Comparison of ENCODE assay signal across 19 cellular contexts in genomic region chrX:132395059-132395458, GRCh38.
DNase-seq lines count a peak whose midpoint lies in the region; ATAC-seq and TF ChIP-seq lines count a peak whose summit lies in the region.
"Had no signal": no experiment of that assay in that cellular context is flagged by ENCODE, and none has a peak within 500 bp of the region (broad histone marks: within the 10 kb centered on the region; RNA-seq: fewer than 3 reads in every experiment).

No MANE protein-coding gene starts in this region.

- WGBS in right cardiac atrium = 86% methylated on average over 1 of the region's 1 CpG

- H3K27ac ChIP-seq in cardiac muscle cell (peak overlapping the region; percentile 38), right cardiac atrium (ENCODE audit: low read length) (no peak overlapping the region)
- H3K27ac ChIP-seq: GM23248 had no signal

- H3K9me3 ChIP-seq in cardiac muscle cell (ENCODE audit: low read depth) (no peaks in the 10 kb centered on the region), right cardiac atrium (ENCODE audit: control insufficient read depth, low read length) (no peaks in the 10 kb centered on the region)
- H3K9me3 ChIP-seq: BE2C, Caco-2, HAP-1 had no signal

- H3K27me3 ChIP-seq in cardiac muscle cell (no peaks in the 10 kb centered on the region), right cardiac atrium (ENCODE audit: control insufficient read depth, insufficient read depth) (no peaks in the 10 kb centered on the region)
- H3K27me3 ChIP-seq: BE2C had no signal

- TF ChIP-seq CTCF in cardiac muscle cell (IDR thresholded peaks at IDR 0.05; ENCODE audit: low read depth, low read length) = no peak
- no peak for TF ChIP-seq CTCF in fibroblast of villous mesenchyme (IDR thresholded peaks at IDR 0.05; ENCODE audit: insufficient read depth, low read depth, low read length)
- TF ChIP-seq CTCF in foreskin fibroblast (IDR thresholded peaks at IDR 0.05; ENCODE audit: low read depth, low read length) = no peak

- H3K4me3 ChIP-seq in cardiac muscle cell (no peak overlapping the region), right cardiac atrium (ENCODE audit: low read length) (no peak overlapping the region), fibroblast of villous mesenchyme (ENCODE audit: low read depth, low read length) (no peak overlapping the region), foreskin fibroblast (ENCODE audit: low read depth in 1 of 2, low read length in 2 of 2) (no peak overlapping the region)
- H3K4me3 ChIP-seq: GM23248, HAP-1 had no signal

- H3K36me3 ChIP-seq in cardiac muscle cell = no peaks in the 10 kb centered on the region
- H3K36me3 ChIP-seq: BE2C, HAP-1 had no signal

- H3K4me1 ChIP-seq in cardiac muscle cell (ENCODE audit: low read depth) (peaks cover 29% of the 10 kb centered on the region), right cardiac atrium (ENCODE audit: control insufficient read depth, insufficient read depth, low read length) (no peaks in the 10 kb centered on the region)
- H3K4me1 ChIP-seq: BE2C had no signal

- intact Hi-C loops in right cardiac atrium (cut with DNase I) = no loop called here
- intact Hi-C loops in head of caudate nucleus (cut with DNase I) = no loop called here

- no peak for ATAC-seq in right cardiac atrium
- ATAC-seq: HepG2 had no signal

- DNase-seq in cardiac muscle cell (ENCODE audit: low read depth in 1 of 2, low spot score in 1 of 2) (no peak), right cardiac atrium (no peak), fibroblast of villous mesenchyme (ENCODE audit: low read depth) (peak; percentile 60), left kidney (ENCODE audit: low read depth, low spot score) (peak; percentile 3), foreskin fibroblast (no peak), head of caudate nucleus (no peak)
- no peak for DNase-seq in NK-92 treated with Interleukin-12 subunit alpha and Interleukin-12 subunit beta, amount 100 ng/mL, for 24 hours (lab: John Stamatoyannopoulos, UW)
- DNase-seq: 8988T; BE2C; C1 segment of cervical spinal cord; Caco-2; CD4-positive, CD25-positive, alpha-beta regulatory T cell; CD8-positive, alpha-beta memory T cell; DMS153; DMS79; GDM1; GM23248 had no signal

Comparison
In these comparisons a context has a peak if more than half of its experiments do, and no peak if none do; other contexts are left out.
1. DNase-seq: peak in fibroblast of villous mesenchyme (single experiment) and left kidney (single experiment); none in cardiac muscle cell (0 of 2), right cardiac atrium (0 of 3), foreskin fibroblast (0 of 2), NK-92 treated with Interleukin-12 subunit alpha and Interleukin-12 subunit beta, amount 100 ng/mL, for 24 hours (single experiment) and head of caudate nucleus (0 of 42).